In genomic region chr3:23519548-23520208, GRCh38 we compare ENCODE assay signal across 1 cellular context.
TF ChIP-seq lines count a peak whose summit lies in the region.

No MANE protein-coding gene starts in this region.

TF ChIP-seq in SK-N-SH treated with all-trans-retinoic acid at 6 μM for 48 hours, 23 proteins besides CTCF, POLR2A, EP300 and RAD21 (continued from another document):
- TF ChIP-seq TSHZ2 (CRISPR knock-in tag; IDR thresholded peaks at IDR 0.05) (no peak), GLIS3 (CRISPR knock-in tag; IDR thresholded peaks at IDR 0.05) (no peak), ARNTL (CRISPR knock-in tag; IDR thresholded peaks at IDR 0.05; ENCODE audit: borderline replicate concordance, low read depth) (no peak), TOX (CRISPR knock-in tag; IDR thresholded peaks at IDR 0.05; ENCODE audit: borderline replicate concordance) (no peak), RARB (CRISPR knock-in tag; IDR thresholded peaks at IDR 0.05) (no peak), ZFP3 (CRISPR knock-in tag; IDR thresholded peaks at IDR 0.05) (no peak)
